17 cellular contexts compared by ENCODE assay signal in genomic region chr4:67465763-67466052, GRCh38.
"Had no signal": no experiment of that assay in that cellular context is flagged by ENCODE, and none has a peak within 500 bp of the region (broad histone marks: within the 10 kb centered on the region; RNA-seq: fewer than 3 reads in every experiment).

No MANE protein-coding gene starts in this region.

- H3K9ac ChIP-seq: neural progenitor cell had no signal

- H3K27ac Mint-ChIP-seq: natural killer cell, neural progenitor cell had no signal

- H3K4me3 Mint-ChIP-seq: natural killer cell, neural progenitor cell had no signal

- H3K27me3 ChIP-seq: hepatocyte, neural progenitor cell, ovary, right atrium auricular region, tibial artery, upper lobe of left lung, uterus had no signal

- H3K4me2 ChIP-seq: hepatocyte, neural progenitor cell had no signal

- H3K36me3 ChIP-seq: neural progenitor cell, ovary, right atrium auricular region, uterus had no signal

- H2AFZ ChIP-seq: hepatocyte, neural progenitor cell had no signal

- DNase-seq: effector CD4-positive, alpha-beta T cell; foreskin melanocyte; head of caudate nucleus; mesendoderm; natural killer cell; nucleus accumbens; ovary; small intestine; stimulated activated CD4-positive, alpha-beta T cell treated with anti-CD3 and anti-CD28 coated beads, Interleukin-12 subunit alpha, Interleukin-12 subunit beta, amount 100 ng/mL, for 4 hours; stimulated activated naive CD4-positive, alpha-beta T cell treated with Interleukin-2 at 50 U/mL for 16 hours; tibial artery; upper lobe of left lung; uterus had no signal

- H3K27ac ChIP-seq: hepatocyte, neural progenitor cell, ovary, right atrium auricular region, upper lobe of left lung, uterus had no signal

- H3K9me3 ChIP-seq: ovary, right atrium auricular region, tibial artery, upper lobe of left lung, uterus had no signal

- H3K4me1 ChIP-seq: neural progenitor cell, upper lobe of left lung, uterus had no signal

- H3K4me1 Mint-ChIP-seq: neural progenitor cell had no signal

- H3K79me2 ChIP-seq: hepatocyte had no signal

- H3K9me3 Mint-ChIP-seq: natural killer cell, neural progenitor cell had no signal

- H3K4me3 ChIP-seq: coronary artery, hepatocyte, neural progenitor cell, ovary, right atrium auricular region, tibial artery, upper lobe of left lung, uterus had no signal
